In the genomic region with DNA sequence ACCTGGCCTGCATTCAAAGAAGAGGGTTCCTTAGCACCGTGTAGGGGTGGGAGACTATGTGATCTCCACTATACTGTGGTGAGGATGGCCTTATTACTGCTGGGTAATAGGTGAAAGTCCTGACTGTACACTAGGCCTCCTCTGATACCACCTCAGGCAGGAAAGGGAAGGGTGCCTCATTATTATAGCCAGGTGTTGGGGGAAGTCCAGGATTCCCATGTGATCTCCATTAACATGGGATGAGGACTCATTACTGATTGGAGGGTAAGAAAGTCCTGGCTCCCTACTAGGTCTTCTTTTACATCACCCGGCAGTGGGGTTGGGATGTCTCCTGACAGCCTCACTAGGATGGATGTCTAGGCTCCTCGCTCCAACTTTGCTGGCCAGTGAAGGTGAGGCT, we compare ENCODE assay signal across 23 cellular contexts.
"Had no signal": no experiment of that assay in that cellular context is flagged by ENCODE, and none has a peak within 500 bp of the region (broad histone marks: within the 10 kb centered on the region; RNA-seq: fewer than 3 reads in every experiment).

No MANE protein-coding gene starts in this region.

- H3K36me3 ChIP-seq: heart left ventricle, lower lobe of right lung, right atrium auricular region, spleen, tibial nerve had no signal

- H3K4me3 ChIP-seq: heart left ventricle, lower lobe of right lung, right atrium auricular region, spleen, tibial nerve had no signal

- H3K9me3 ChIP-seq: heart left ventricle, lower lobe of right lung, right atrium auricular region, spleen, tibial nerve had no signal

- ATAC-seq: activated CD4-positive, alpha-beta T cell treated with anti-CD3 and anti-CD28 coated beads for 36 hours; activated CD8-positive, alpha-beta memory T cell treated with anti-CD3 and anti-CD28 coated beads, Interleukin-2, amount 10 ng/mL, durations not matched to agents 7 days and 5 days; activated CD8-positive, alpha-beta T cell treated with anti-CD3 and anti-CD28 coated beads, Interleukin-2, amount 10 ng/mL, durations not matched to agents 7 days and 5 days; esophagus mucosa; heart left ventricle; left lobe of liver; lower lobe of right lung had no signal

- H3K27ac ChIP-seq: heart left ventricle, lower lobe of right lung, right atrium auricular region, spleen, tibial nerve had no signal

- DNase-seq: activated CD4-positive, alpha-beta T cell treated with anti-CD3 and anti-CD28 coated beads for 36 hours; activated CD4-positive, CD25-positive, alpha-beta regulatory T cell; activated CD8-positive, alpha-beta memory T cell treated with anti-CD3 and anti-CD28 coated beads, Interleukin-2, amount 10 ng/mL, durations not matched to agents 7 days and 5 days; activated CD8-positive, alpha-beta T cell treated with anti-CD3 and anti-CD28 coated beads, Interleukin-2, amount 10 ng/mL, durations not matched to agents 7 days and 5 days; activated naive CD4-positive, alpha-beta T cell; activated T-cell treated with anti-CD3 and anti-CD28 coated beads, Interleukin-2, amount 50 U/mL, for 48 hours; anterior cingulate cortex; central memory CD4-positive, alpha-beta T cell; endodermal cell; heart left ventricle; hypothalamus; kidney glomerular epithelial cell; lower lobe of right lung; naive B cell; nucleus accumbens; spleen; stimulated activated CD4-positive, alpha-beta T cell treated with anti-CD3 and anti-CD28 coated beads, Interleukin-2, amount 100 ng/mL, for 48 hours; stimulated activated naive CD4-positive, alpha-beta T cell treated with Interleukin-2 at 50 U/mL for 16 hours; T-helper 1 cell had no signal

- H3K4me1 ChIP-seq: heart left ventricle, lower lobe of right lung, right atrium auricular region, spleen, tibial nerve had no signal

- H3K27me3 ChIP-seq: heart left ventricle, right atrium auricular region, spleen, tibial nerve had no signal
